In the genomic region with DNA sequence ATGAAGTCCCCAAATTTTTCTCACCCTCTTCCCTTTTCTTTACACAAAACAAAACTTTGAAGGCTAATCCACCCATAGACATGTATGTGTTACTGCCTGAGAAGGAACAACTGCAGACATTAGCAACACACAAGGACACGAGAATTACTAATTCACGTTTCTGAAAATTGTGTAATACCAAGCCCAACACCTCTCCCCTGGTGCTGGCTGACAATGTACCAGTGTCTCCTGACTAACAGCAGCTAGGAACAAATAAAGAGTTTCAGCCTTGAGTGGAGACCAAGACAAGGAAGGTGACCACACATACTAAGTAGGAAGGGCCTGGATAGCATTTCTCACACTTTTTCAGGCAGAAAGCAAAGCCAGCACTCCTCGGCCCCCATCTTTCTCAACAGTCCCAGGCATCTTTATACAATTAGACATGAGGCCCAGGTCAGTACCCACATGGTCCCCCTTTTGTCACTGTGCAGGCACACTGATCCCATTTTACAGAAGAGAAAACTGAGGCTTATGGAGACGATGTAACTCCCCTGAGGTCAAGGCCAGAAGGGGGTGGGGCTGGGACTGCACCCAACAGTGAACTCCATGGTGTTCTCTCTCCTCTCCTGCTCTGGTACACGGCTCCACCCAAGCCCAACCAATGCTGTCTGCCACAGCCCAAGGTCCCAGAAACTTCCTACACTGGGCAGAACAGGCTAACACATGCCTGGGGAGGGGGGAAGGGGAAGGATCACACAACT, we compare ENCODE assay signal across 1 cellular context.
TF ChIP-seq lines count a peak whose summit lies in the region.

No MANE protein-coding gene starts in this region.

TF ChIP-seq in HepG2, 621 proteins besides CTCF, POLR2A, EP300 and RAD21 (continued from another document and continues in another):
- TF ChIP-seq, protein P1, sequence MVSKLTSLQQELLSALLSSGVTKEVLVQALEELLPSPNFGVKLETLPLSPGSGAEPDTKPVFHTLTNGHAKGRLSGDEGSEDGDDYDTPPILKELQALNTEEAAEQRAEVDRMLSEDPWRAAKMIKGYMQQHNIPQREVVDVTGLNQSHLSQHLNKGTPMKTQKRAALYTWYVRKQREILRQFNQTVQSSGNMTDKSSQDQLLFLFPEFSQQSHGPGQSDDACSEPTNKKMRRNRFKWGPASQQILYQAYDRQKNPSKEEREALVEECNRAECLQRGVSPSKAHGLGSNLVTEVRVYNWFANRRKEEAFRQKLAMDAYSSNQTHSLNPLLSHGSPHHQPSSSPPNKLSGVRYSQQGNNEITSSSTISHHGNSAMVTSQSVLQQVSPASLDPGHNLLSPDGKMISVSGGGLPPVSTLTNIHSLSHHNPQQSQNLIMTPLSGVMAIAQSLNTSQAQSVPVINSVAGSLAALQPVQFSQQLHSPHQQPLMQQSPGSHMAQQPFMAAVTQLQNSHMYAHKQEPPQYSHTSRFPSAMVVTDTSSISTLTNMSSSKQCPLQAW (CRISPR knock-in tag; IDR thresholded peaks at IDR 0.05): no peak
- TF ChIP-seq ZNF615 (CRISPR knock-in tag; IDR thresholded peaks at IDR 0.05; ENCODE audit: borderline replicate concordance): no peak
- 0 out of 2 replicates have a peak, but pooled peaks have one; percentile 34 for TF ChIP-seq MEF2D (CRISPR knock-in tag; IDR thresholded peaks at IDR 0.05)
- no peak for TF ChIP-seq ZFYVE20 (CRISPR knock-in tag; IDR thresholded peaks at IDR 0.05; ENCODE audit: borderline replicate concordance, low read depth)
- TF ChIP-seq NFE2L2 (IDR thresholded peaks at IDR 0.05; ENCODE audit: low read length): no peak
- no peak for TF ChIP-seq MYNN (CRISPR knock-in tag; IDR thresholded peaks at IDR 0.05; ENCODE audit: low read depth)
- TF ChIP-seq ZNF446 (CRISPR knock-in tag; IDR thresholded peaks at IDR 0.05): no peak
- TF ChIP-seq, protein P2, sequence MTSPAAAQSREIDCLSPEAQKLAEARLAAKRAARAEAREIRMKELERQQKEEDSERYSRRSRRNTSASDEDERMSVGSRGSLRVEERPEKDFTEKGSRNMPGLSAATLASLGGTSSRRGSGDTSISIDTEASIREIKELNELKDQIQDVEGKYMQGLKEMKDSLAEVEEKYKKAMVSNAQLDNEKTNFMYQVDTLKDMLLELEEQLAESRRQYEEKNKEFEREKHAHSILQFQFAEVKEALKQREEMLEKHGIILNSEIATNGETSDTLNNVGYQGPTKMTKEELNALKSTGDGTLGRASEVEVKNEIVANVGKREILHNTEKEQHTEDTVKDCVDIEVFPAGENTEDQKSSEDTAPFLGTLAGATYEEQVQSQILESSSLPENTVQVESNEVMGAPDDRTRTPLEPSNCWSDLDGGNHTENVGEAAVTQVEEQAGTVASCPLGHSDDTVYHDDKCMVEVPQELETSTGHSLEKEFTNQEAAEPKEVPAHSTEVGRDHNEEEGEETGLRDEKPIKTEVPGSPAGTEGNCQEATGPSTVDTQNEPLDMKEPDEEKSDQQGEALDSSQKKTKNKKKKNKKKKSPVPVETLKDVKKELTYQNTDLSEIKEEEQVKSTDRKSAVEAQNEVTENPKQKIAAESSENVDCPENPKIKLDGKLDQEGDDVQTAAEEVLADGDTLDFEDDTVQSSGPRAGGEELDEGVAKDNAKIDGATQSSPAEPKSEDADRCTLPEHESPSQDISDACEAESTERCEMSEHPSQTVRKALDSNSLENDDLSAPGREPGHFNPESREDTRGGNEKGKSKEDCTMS (CRISPR knock-in tag; conservative IDR thresholded peaks at IDR 0.05): no peak
- no peak for TF ChIP-seq MIER2 (CRISPR knock-in tag; IDR thresholded peaks at IDR 0.05)
- no peak for TF ChIP-seq ZNF652 (CRISPR knock-in tag; IDR thresholded peaks at IDR 0.05; ENCODE audit: borderline replicate concordance, low read depth)
- TF ChIP-seq, protein P3, sequence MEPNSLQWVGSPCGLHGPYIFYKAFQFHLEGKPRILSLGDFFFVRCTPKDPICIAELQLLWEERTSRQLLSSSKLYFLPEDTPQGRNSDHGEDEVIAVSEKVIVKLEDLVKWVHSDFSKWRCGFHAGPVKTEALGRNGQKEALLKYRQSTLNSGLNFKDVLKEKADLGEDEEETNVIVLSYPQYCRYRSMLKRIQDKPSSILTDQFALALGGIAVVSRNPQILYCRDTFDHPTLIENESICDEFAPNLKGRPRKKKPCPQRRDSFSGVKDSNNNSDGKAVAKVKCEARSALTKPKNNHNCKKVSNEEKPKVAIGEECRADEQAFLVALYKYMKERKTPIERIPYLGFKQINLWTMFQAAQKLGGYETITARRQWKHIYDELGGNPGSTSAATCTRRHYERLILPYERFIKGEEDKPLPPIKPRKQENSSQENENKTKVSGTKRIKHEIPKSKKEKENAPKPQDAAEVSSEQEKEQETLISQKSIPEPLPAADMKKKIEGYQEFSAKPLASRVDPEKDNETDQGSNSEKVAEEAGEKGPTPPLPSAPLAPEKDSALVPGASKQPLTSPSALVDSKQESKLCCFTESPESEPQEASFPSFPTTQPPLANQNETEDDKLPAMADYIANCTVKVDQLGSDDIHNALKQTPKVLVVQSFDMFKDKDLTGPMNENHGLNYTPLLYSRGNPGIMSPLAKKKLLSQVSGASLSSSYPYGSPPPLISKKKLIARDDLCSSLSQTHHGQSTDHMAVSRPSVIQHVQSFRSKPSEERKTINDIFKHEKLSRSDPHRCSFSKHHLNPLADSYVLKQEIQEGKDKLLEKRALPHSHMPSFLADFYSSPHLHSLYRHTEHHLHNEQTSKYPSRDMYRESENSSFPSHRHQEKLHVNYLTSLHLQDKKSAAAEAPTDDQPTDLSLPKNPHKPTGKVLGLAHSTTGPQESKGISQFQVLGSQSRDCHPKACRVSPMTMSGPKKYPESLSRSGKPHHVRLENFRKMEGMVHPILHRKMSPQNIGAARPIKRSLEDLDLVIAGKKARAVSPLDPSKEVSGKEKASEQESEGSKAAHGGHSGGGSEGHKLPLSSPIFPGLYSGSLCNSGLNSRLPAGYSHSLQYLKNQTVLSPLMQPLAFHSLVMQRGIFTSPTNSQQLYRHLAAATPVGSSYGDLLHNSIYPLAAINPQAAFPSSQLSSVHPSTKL (CRISPR knock-in tag; IDR thresholded peaks at IDR 0.05): peak; percentile 9; the same call in 1 of the 2 replicates
- no peak for TF ChIP-seq ZNF484 (CRISPR knock-in tag; IDR thresholded peaks at IDR 0.05; ENCODE audit: borderline replicate concordance, low read depth)
- TF ChIP-seq, protein P4, sequence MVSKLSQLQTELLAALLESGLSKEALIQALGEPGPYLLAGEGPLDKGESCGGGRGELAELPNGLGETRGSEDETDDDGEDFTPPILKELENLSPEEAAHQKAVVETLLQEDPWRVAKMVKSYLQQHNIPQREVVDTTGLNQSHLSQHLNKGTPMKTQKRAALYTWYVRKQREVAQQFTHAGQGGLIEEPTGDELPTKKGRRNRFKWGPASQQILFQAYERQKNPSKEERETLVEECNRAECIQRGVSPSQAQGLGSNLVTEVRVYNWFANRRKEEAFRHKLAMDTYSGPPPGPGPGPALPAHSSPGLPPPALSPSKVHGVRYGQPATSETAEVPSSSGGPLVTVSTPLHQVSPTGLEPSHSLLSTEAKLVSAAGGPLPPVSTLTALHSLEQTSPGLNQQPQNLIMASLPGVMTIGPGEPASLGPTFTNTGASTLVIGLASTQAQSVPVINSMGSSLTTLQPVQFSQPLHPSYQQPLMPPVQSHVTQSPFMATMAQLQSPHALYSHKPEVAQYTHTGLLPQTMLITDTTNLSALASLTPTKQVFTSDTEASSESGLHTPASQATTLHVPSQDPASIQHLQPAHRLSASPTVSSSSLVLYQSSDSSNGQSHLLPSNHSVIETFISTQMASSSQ (IDR thresholded peaks at IDR 0.05; ENCODE audit: low read depth): no peak
- TF ChIP-seq, protein P4 (CRISPR knock-in tag; IDR thresholded peaks at IDR 0.05; ENCODE audit: borderline replicate concordance): 0 out of 2 replicates have a peak, but pooled peaks have one; percentile 18
- TF ChIP-seq PCBP2 (optimal IDR thresholded peaks at IDR 0.05; ENCODE audit: low read depth, low read length, poor library complexity, severe bottlenecking): no peak
- TF ChIP-seq, protein P5, sequence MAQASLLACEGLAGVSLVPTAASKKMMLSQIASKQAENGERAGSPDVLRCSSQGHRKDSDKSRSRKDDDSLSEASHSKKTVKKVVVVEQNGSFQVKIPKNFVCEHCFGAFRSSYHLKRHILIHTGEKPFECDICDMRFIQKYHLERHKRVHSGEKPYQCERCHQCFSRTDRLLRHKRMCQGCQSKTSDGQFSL (CRISPR knock-in tag; IDR thresholded peaks at IDR 0.05): no peak
- TF ChIP-seq, protein P6, sequence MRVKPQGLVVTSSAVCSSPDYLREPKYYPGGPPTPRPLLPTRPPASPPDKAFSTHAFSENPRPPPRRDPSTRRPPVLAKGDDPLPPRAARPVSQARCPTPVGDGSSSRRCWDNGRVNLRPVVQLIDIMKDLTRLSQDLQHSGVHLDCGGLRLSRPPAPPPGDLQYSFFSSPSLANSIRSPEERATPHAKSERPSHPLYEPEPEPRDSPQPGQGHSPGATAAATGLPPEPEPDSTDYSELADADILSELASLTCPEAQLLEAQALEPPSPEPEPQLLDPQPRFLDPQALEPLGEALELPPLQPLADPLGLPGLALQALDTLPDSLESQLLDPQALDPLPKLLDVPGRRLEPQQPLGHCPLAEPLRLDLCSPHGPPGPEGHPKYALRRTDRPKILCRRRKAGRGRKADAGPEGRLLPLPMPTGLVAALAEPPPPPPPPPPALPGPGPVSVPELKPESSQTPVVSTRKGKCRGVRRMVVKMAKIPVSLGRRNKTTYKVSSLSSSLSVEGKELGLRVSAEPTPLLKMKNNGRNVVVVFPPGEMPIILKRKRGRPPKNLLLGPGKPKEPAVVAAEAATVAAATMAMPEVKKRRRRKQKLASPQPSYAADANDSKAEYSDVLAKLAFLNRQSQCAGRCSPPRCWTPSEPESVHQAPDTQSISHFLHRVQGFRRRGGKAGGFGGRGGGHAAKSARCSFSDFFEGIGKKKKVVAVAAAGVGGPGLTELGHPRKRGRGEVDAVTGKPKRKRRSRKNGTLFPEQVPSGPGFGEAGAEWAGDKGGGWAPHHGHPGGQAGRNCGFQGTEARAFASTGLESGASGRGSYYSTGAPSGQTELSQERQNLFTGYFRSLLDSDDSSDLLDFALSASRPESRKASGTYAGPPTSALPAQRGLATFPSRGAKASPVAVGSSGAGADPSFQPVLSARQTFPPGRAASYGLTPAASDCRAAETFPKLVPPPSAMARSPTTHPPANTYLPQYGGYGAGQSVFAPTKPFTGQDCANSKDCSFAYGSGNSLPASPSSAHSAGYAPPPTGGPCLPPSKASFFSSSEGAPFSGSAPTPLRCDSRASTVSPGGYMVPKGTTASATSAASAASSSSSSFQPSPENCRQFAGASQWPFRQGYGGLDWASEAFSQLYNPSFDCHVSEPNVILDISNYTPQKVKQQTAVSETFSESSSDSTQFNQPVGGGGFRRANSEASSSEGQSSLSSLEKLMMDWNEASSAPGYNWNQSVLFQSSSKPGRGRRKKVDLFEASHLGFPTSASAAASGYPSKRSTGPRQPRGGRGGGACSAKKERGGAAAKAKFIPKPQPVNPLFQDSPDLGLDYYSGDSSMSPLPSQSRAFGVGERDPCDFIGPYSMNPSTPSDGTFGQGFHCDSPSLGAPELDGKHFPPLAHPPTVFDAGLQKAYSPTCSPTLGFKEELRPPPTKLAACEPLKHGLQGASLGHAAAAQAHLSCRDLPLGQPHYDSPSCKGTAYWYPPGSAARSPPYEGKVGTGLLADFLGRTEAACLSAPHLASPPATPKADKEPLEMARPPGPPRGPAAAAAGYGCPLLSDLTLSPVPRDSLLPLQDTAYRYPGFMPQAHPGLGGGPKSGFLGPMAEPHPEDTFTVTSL (CRISPR knock-in tag; IDR thresholded peaks at IDR 0.05; ENCODE audit: borderline replicate concordance): no peak
- no peak for TF ChIP-seq PRPF4 (IDR thresholded peaks at IDR 0.05; ENCODE audit: low read depth, low read length, poor library complexity, severe bottlenecking)
- no peak for TF ChIP-seq ZNF160 (CRISPR knock-in tag; IDR thresholded peaks at IDR 0.05)
- no peak for TF ChIP-seq DR1 (CRISPR knock-in tag; IDR thresholded peaks at IDR 0.05)
- TF ChIP-seq ZNF776 (CRISPR knock-in tag; IDR thresholded peaks at IDR 0.05): no peak
- TF ChIP-seq ZNF274 (CRISPR knock-in tag; IDR thresholded peaks at IDR 0.05): no peak
- no peak for TF ChIP-seq EED (CRISPR knock-in tag; IDR thresholded peaks at IDR 0.05)
- no peak for TF ChIP-seq HNRNPL (IDR thresholded peaks at IDR 0.05; ENCODE audit: low read depth, low read length)
- no peak for TF ChIP-seq MYC (CRISPR knock-in tag; IDR thresholded peaks at IDR 0.05; ENCODE audit: borderline replicate concordance)
- no peak for TF ChIP-seq ZFP41 (CRISPR knock-in tag; IDR thresholded peaks at IDR 0.05; ENCODE audit: borderline replicate concordance)
- no peak for TF ChIP-seq RBM39 (IDR thresholded peaks at IDR 0.05; ENCODE audit: low read depth, low read length, poor library complexity, severe bottlenecking)
- TF ChIP-seq KLF13 (CRISPR knock-in tag; IDR thresholded peaks at IDR 0.05): no peak
- TF ChIP-seq, protein P7, sequence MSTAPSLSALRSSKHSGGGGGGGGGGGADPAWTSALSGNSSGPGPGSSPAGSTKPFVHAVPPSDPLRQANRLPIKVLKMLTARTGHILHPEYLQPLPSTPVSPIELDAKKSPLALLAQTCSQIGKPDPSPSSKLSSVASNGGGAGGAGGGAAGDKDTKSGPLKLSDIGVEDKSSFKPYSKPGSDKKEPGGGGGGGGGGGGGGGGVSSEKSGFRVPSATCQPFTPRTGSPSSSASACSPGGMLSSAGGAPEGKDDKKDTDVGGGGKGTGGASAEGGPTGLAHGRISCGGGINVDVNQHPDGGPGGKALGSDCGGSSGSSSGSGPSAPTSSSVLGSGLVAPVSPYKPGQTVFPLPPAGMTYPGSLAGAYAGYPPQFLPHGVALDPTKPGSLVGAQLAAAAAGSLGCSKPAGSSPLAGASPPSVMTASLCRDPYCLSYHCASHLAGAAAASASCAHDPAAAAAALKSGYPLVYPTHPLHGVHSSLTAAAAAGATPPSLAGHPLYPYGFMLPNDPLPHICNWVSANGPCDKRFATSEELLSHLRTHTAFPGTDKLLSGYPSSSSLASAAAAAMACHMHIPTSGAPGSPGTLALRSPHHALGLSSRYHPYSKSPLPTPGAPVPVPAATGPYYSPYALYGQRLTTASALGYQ (CRISPR knock-in tag; IDR thresholded peaks at IDR 0.05): no peak
- no peak for TF ChIP-seq CENPT (CRISPR knock-in tag; IDR thresholded peaks at IDR 0.05; ENCODE audit: low read depth)
- no peak for TF ChIP-seq SIN3B (IDR thresholded peaks at IDR 0.05; ENCODE audit: low read length)
- no peak for TF ChIP-seq ZNF296 (CRISPR knock-in tag; conservative IDR thresholded peaks at IDR 0.05)
- TF ChIP-seq RXRB (CRISPR knock-in tag; IDR thresholded peaks at IDR 0.05; ENCODE audit: borderline replicate concordance): peak; percentile 52
- TF ChIP-seq SKI (IDR thresholded peaks at IDR 0.05; ENCODE audit: partially characterized antibody): no peak
